ENCODE assay signal across 12 cellular contexts in genomic region chrX:2701600-2701999, GRCh38. TPM values are rescaled to one million over a fixed set of nuclear protein-coding genes. Genes with fewer than 3 reads are reported as not detected.
A peak's percentile ranks its signal among the peaks of the same experiment; 100 is the strongest.
DNase-seq lines count a peak whose midpoint lies in the region; ATAC-seq and TF ChIP-seq lines count a peak whose summit lies in the region.
"Had no signal": no experiment of that assay in that cellular context is flagged by ENCODE, and none has a peak within 500 bp of the region (broad histone marks: within the 10 kb centered on the region; RNA-seq: fewer than 3 reads in every experiment).

No MANE protein-coding gene starts in this region.

- peaks cover 97% of the 10 kb centered on the region for H3K4me1 Mint-ChIP-seq in stimulated activated naive CD8-positive, alpha-beta T cell treated with anti-CD3 and anti-CD28 coated beads, Interleukin-15, Interleukin-2, amounts not matched to agents 100 ng/mL and 50 ng/mL, for 24 hours (ENCODE audit: low read depth)

- peaks cover 5% of the 10 kb centered on the region for H3K9me3 Mint-ChIP-seq in stimulated activated naive CD8-positive, alpha-beta T cell treated with anti-CD3 and anti-CD28 coated beads, Interleukin-15, Interleukin-2, amounts not matched to agents 100 ng/mL and 50 ng/mL, for 24 hours

- H3K9me2 ChIP-seq in Karpas-422 (replicated peaks; ENCODE audit: insufficient read depth, low read length): no peaks in the 10 kb centered on the region; the same call in 1 of the 2 replicates

- 0 out of 2 replicates have a peak overlapping the region, but pooled peaks have one; percentile 7 for H3K4me3 ChIP-seq in Karpas-422 (ENCODE audit: low read length)
- H3K4me3 ChIP-seq: adrenal gland had no signal

- no peaks in the 10 kb centered on the region for H3K27me3 Mint-ChIP-seq in stimulated activated naive CD8-positive, alpha-beta T cell treated with anti-CD3 and anti-CD28 coated beads, Interleukin-15, Interleukin-2, amounts not matched to agents 100 ng/mL and 50 ng/mL, for 24 hours

- no peak for DNase-seq in stimulated activated naive CD8-positive, alpha-beta T cell treated with anti-CD3 and anti-CD28 coated beads, Interleukin-15, Interleukin-2, amounts not matched to agents 100 U/mL and 50 U/mL, for 24 hours
- DNase-seq in Karpas-422: peak; percentile 75
- peak; percentile 68 for DNase-seq in Right ventricle myocardium superior
- no peak for DNase-seq in stimulated activated CD4-positive, alpha-beta T cell treated with anti-CD3 and anti-CD28 coated beads, Interleukin-2, amount 100 ng/mL, for 24 hours
- DNase-seq in activated CD4-positive, alpha-beta T cell treated with anti-CD3 and anti-CD28 coated beads for 48 hours: no peak
- DNase-seq in GM20000 (ENCODE audit: low spot score): no peak
- DNase-seq: adrenal gland, NCI-H2171 had no signal

- no peaks in the 10 kb centered on the region for H3K27me3 ChIP-seq in Karpas-422 (ENCODE audit: low read length)
- H3K27me3 ChIP-seq: adrenal gland had no signal

- H3K36me3 ChIP-seq in Karpas-422 (ENCODE audit: insufficient read depth, low read length): no peaks in the 10 kb centered on the region
- H3K36me3 ChIP-seq: adrenal gland had no signal

- H3K36me3 Mint-ChIP-seq in stimulated activated naive CD8-positive, alpha-beta T cell treated with anti-CD3 and anti-CD28 coated beads, Interleukin-15, Interleukin-2, amounts not matched to agents 100 ng/mL and 50 ng/mL, for 24 hours (ENCODE audit: low read depth): peaks cover 67% of the 10 kb centered on the region

- no peak overlapping the region for H2AFZ ChIP-seq in Karpas-422 (ENCODE audit: low read length)

- no peak for ATAC-seq in stimulated activated naive CD8-positive, alpha-beta T cell treated with anti-CD3 and anti-CD28 coated beads, Interleukin-15, Interleukin-2, amounts not matched to agents 100 U/mL and 50 U/mL, for 24 hours
- ATAC-seq in Right ventricle myocardium superior (ENCODE audit: poor library complexity): peak; percentile 56
- ATAC-seq in HG02970 (IDR thresholded peaks at IDR 0.05; ENCODE audit: low FRiP score, unreplicated experiment): no peak
- ATAC-seq: esophagus mucosa had no signal

- H3K79me2 ChIP-seq in Karpas-422 (ENCODE audit: low read length): no peaks in the 10 kb centered on the region

- no peaks in the 10 kb centered on the region for H3K9me3 ChIP-seq in Karpas-422 (ENCODE audit: low read length)
- H3K9me3 ChIP-seq: adrenal gland had no signal

- peaks cover 6% of the 10 kb centered on the region; the same call in 1 of the 2 replicates for H4K20me1 ChIP-seq in Karpas-422 (ENCODE audit: insufficient read depth, low read depth, low read length)

- H3K4me3 Mint-ChIP-seq in stimulated activated naive CD8-positive, alpha-beta T cell treated with anti-CD3 and anti-CD28 coated beads, Interleukin-15, Interleukin-2, amounts not matched to agents 100 ng/mL and 50 ng/mL, for 24 hours: peak overlapping the region; percentile 20

- intact Hi-C loops in Right ventricle myocardium superior (cut with DNase I): no loop called here

- H3K27ac ChIP-seq in Karpas-422 (ENCODE audit: low read length): peak overlapping the region; percentile 81
- H3K27ac ChIP-seq: adrenal gland had no signal

- H3K27ac Mint-ChIP-seq in stimulated activated naive CD8-positive, alpha-beta T cell treated with anti-CD3 and anti-CD28 coated beads, Interleukin-15, Interleukin-2, amounts not matched to agents 100 ng/mL and 50 ng/mL, for 24 hours: peak overlapping the region; percentile 63

- H3K4me2 ChIP-seq in Karpas-422 (ENCODE audit: low read depth, low read length, poor library complexity, severe bottlenecking): peak overlapping the region; percentile 52

- peaks cover 40% of the 10 kb centered on the region for H3K4me1 ChIP-seq in Karpas-422 (ENCODE audit: low read length)
- H3K4me1 ChIP-seq: adrenal gland had no signal

- H3K9ac ChIP-seq in Karpas-422 (ENCODE audit: low read length): no peak overlapping the region

- TF ChIP-seq CTCF in GM20000 (IDR thresholded peaks at IDR 0.05; ENCODE audit: extremely low read depth, missing control alignments): no peak

RNA-seq across cellular contexts. Expression of gene CD99, which starts 10.5 kb away (rescaled TPM):
- total RNA-seq in Karpas-422 (2014; rRNA removed; shearing (Covaris generic); ENCODE audit: low replicate concordance): 24.9 and 51.3 TPM in 2 replicates
- 310 TPM for total RNA-seq in Right ventricle myocardium superior

RNA-seq across cellular contexts. Expression of gene XG, which starts 50.2 kb away (rescaled TPM):
- not detected in 2 replicates for total RNA-seq in Karpas-422 (2014; rRNA removed; shearing (Covaris generic); ENCODE audit: low replicate concordance)
- total RNA-seq in Right ventricle myocardium superior: 0.35 TPM
- total RNA-seq: adrenal gland, lung microvascular endothelial cell had no signal

Comparison
In these comparisons a context has a peak if more than half of its experiments do, and no peak if none do; other contexts are left out.
1. DNase-seq: peak in Karpas-422 (single experiment) and Right ventricle myocardium superior (single experiment); none in stimulated activated naive CD8-positive, alpha-beta T cell treated with anti-CD3 and anti-CD28 coated beads, Interleukin-15, Interleukin-2, amounts not matched to agents 100 U/mL and 50 U/mL, for 24 hours (single experiment), stimulated activated CD4-positive, alpha-beta T cell treated with anti-CD3 and anti-CD28 coated beads, Interleukin-2, amount 100 ng/mL, for 24 hours (0 of 2), activated CD4-positive, alpha-beta T cell treated with anti-CD3 and anti-CD28 coated beads for 48 hours (single experiment) and GM20000 (single experiment).